In the genomic region with DNA sequence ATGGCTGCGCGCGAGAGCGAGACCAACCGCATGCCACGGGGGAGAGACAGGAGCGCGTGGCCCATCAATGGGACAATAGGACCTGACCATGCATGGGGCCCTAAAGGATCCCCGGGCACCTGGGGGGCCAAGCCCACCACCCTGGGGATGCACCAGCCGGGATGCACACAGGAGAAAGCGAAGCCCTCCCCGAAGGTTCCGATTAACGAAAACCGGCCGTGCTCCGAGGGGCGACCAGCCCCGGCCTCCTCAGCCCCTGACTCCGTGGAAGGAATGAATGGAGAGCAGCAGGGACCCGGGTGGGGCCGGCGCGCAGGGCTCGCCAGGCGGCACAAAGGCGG, we compare ENCODE assay signal across 8 cellular contexts. TPM values are rescaled to one million over a fixed set of nuclear protein-coding genes. Genes with fewer than 3 reads are reported as not detected.
DNase-seq lines count a peak whose midpoint lies in the region; ATAC-seq and TF ChIP-seq lines count a peak whose summit lies in the region.

No MANE protein-coding gene starts in this region.

- H3K9me3 ChIP-seq in right atrium auricular region (no peaks in the 10 kb centered on the region), sigmoid colon (no peaks in the 10 kb centered on the region)

- intact Hi-C loops in sigmoid colon (cut with DNase I) = no loop called here
- intact Hi-C loops in posterior vena cava (cut with DNase I) = no loop called here

- peaks cover 0 to 19% of the 10 kb centered on the region in 2 donors for H3K4me1 ChIP-seq in right atrium auricular region
- H3K4me1 ChIP-seq in sigmoid colon = peaks cover 5 to 19% (median 14%) of the 10 kb centered on the region in 4 donors

- H3K4me1 Mint-ChIP-seq in activated CD8-positive, alpha-beta T cell treated with anti-CD3 and anti-CD28 coated beads, Interleukin-2, amount 10 ng/mL, durations not matched to agents 7 days and 5 days (ENCODE audit: low read depth) = peaks cover 37% of the 10 kb centered on the region

- POLR2A ChIA-PET in activated CD8-positive, alpha-beta T cell treated with anti-CD3 and anti-CD28 coated beads, Interleukin-2, amount 10 ng/mL, durations not matched to agents 7 days and 5 days (lab: Charles Lee) = interaction anchor here (0.6 to 1.9 kb wide), 23 partner anchors 8 to 226 kb away, joined by 3 to 15 read pairs (median 5); a partner anchor contains a TSS

- no peaks in the 10 kb centered on the region for H3K9me3 Mint-ChIP-seq in activated CD8-positive, alpha-beta T cell treated with anti-CD3 and anti-CD28 coated beads, Interleukin-2, amount 10 ng/mL, durations not matched to agents 7 days and 5 days (ENCODE audit: insufficient read depth)

- peak; percentile 21 for ATAC-seq in GM18511 (IDR thresholded peaks at IDR 0.05; ENCODE audit: unreplicated experiment)
- peak; percentile 29 for ATAC-seq in HG03469 (IDR thresholded peaks at IDR 0.05; ENCODE audit: unreplicated experiment)
- peak; percentile 7 for ATAC-seq in activated CD8-positive, alpha-beta T cell treated with anti-CD3 and anti-CD28 coated beads, Interleukin-2, amount 10 ng/mL, durations not matched to agents 7 days and 5 days

- 0 to 1% methylated on average over 27 of the region's 27 CpGs for WGBS in sigmoid colon, 2 donors

- H3K27me3 Mint-ChIP-seq in activated CD8-positive, alpha-beta T cell treated with anti-CD3 and anti-CD28 coated beads, Interleukin-2, amount 10 ng/mL, durations not matched to agents 7 days and 5 days (ENCODE audit: low read depth) = no peaks in the 10 kb centered on the region

- no peaks in the 10 kb centered on the region for H3K36me3 ChIP-seq in right atrium auricular region
- H3K36me3 ChIP-seq in sigmoid colon = no peaks in the 10 kb centered on the region

- peak overlapping the region; percentile 96 for H3K4me3 Mint-ChIP-seq in activated CD8-positive, alpha-beta T cell treated with anti-CD3 and anti-CD28 coated beads, Interleukin-2, amount 10 ng/mL, durations not matched to agents 7 days and 5 days

- CTCF ChIA-PET in activated CD8-positive, alpha-beta T cell treated with anti-CD3 and anti-CD28 coated beads, Interleukin-2, amount 10 ng/mL, durations not matched to agents 7 days and 5 days (lab: Charles Lee) = interaction anchor here (1.8 to 1.9 kb wide), 3 partner anchors 18 to 48 kb away, joined by 6 to 12 read pairs (median 8); no protein-coding TSS in a partner anchor

- H3K27me3 ChIP-seq in right atrium auricular region = no peaks in the 10 kb centered on the region
- no peaks in the 10 kb centered on the region for H3K27me3 ChIP-seq in sigmoid colon

- peak overlapping the region; percentile 92 for H3K27ac Mint-ChIP-seq in activated CD8-positive, alpha-beta T cell treated with anti-CD3 and anti-CD28 coated beads, Interleukin-2, amount 10 ng/mL, durations not matched to agents 7 days and 5 days

- no peak for TF ChIP-seq EP300 in sigmoid colon (IDR thresholded peaks at IDR 0.05)

- TF ChIP-seq CTCF in AG10803 (conservative IDR thresholded peaks at IDR 0.05; ENCODE audit: low read length) = no peak
- TF ChIP-seq CTCF in right atrium auricular region (IDR thresholded peaks at IDR 0.05) = no peak
- TF ChIP-seq CTCF in sigmoid colon (IDR thresholded peaks at IDR 0.05) = no peak

- peaks cover 27% of the 10 kb centered on the region for H3K36me3 Mint-ChIP-seq in activated CD8-positive, alpha-beta T cell treated with anti-CD3 and anti-CD28 coated beads, Interleukin-2, amount 10 ng/mL, durations not matched to agents 7 days and 5 days (ENCODE audit: low read depth)

- peak overlapping the region; percentile 85 for H3K4me3 ChIP-seq in AG10803 (ENCODE audit: low read length)
- H3K4me3 ChIP-seq in right atrium auricular region = peak overlapping the region; percentile 74 to 80
- peak overlapping the region; percentile 60 to 96 (median 80) for H3K4me3 ChIP-seq in sigmoid colon

- H3K27ac ChIP-seq in right atrium auricular region (peak overlapping the region; percentile 22 to 44), sigmoid colon (peak overlapping the region; percentile 64 to 83 (median 80))

- no peak for TF ChIP-seq POLR2A in sigmoid colon (IDR thresholded peaks at IDR 0.05)

- DNase-seq in AG10803 (ENCODE audit: low read depth) (no peak), right atrium auricular region (ENCODE audit: low spot score) (no peak), sigmoid colon (no peak), posterior vena cava (ENCODE audit: low spot score) (no peak), NCI-H1048 (lab: John Stamatoyannopoulos, UW) (no peak)
- DNase-seq in activated CD8-positive, alpha-beta T cell treated with anti-CD3 and anti-CD28 coated beads, Interleukin-2, amount 10 ng/mL, durations not matched to agents 7 days and 5 days = peak; percentile 49

RNA-seq across cellular contexts. Expression of a gene that starts 0.5 kb away (rescaled TPM):
- 100 to 1,000 TPM; 301 to 319 TPM for total RNA-seq in activated CD8-positive, alpha-beta T cell treated with anti-CD3 and anti-CD28 coated beads, Interleukin-2, amount 10 ng/mL, durations not matched to agents 7 days and 5 days
- 10 to 100 TPM; 15.1 to 15.8 TPM for total RNA-seq in right atrium auricular region
- 10 to 100 TPM; 17.5 to 19.1 (median 18.8) TPM for total RNA-seq in sigmoid colon
- polyA plus RNA-seq in sigmoid colon = 100 to 1,000 TPM; 361 to 627 (median 471) TPM
- total RNA-seq in posterior vena cava = 10 to 100 TPM; 20.1 to 22.3 TPM

RNA-seq across cellular contexts. Expression of a gene that starts 22.3 kb away (rescaled TPM):
- total RNA-seq in activated CD8-positive, alpha-beta T cell treated with anti-CD3 and anti-CD28 coated beads, Interleukin-2, amount 10 ng/mL, durations not matched to agents 7 days and 5 days = 10 to 100 TPM; 68.5 to 68.8 TPM
- total RNA-seq in right atrium auricular region (10 to 100 TPM; 41.4 to 77.5 TPM), sigmoid colon (100 to 1,000 TPM in 1 of 4 donors, 10 to 100 TPM in 3; 60.7 to 109 (median 82.4) TPM), posterior vena cava (10 to 100 TPM; 26.2 to 33.0 TPM)
- 100 to 1,000 TPM; 102 to 116 (median 110) TPM for polyA plus RNA-seq in sigmoid colon

RNA-seq across cellular contexts. Expression of a gene that starts 28.9 kb away (rescaled TPM):
- total RNA-seq in activated CD8-positive, alpha-beta T cell treated with anti-CD3 and anti-CD28 coated beads, Interleukin-2, amount 10 ng/mL, durations not matched to agents 7 days and 5 days = 100 to 1,000 TPM; 491 to 520 TPM
- total RNA-seq in right atrium auricular region = 10 to 100 TPM; 45.7 to 58.1 TPM
- 100 to 1,000 TPM in 1 of 4 donors, 10 to 100 TPM in 3; 63.0 to 109 (median 87.1) TPM for total RNA-seq in sigmoid colon
- polyA plus RNA-seq in sigmoid colon = 100 to 1,000 TPM in 2 of 3 donors, 10 to 100 TPM in 1; 69.9 to 130 (median 117) TPM
- 100 to 1,000 TPM; 221 to 238 TPM for total RNA-seq in posterior vena cava

RNA-seq across cellular contexts. Expression of a gene that starts 44.1 kb away (rescaled TPM):
- total RNA-seq in activated CD8-positive, alpha-beta T cell treated with anti-CD3 and anti-CD28 coated beads, Interleukin-2, amount 10 ng/mL, durations not matched to agents 7 days and 5 days = 10 to 100 TPM; 16.1 to 17.0 TPM
- 1 to 10 TPM; 4.9 to 9.5 TPM for total RNA-seq in right atrium auricular region
- total RNA-seq in sigmoid colon = 1 to 10 TPM; 3.2 to 7.8 (median 4.3) TPM
- polyA plus RNA-seq in sigmoid colon = 10 to 100 TPM; 15.0 to 18.9 (median 16.6) TPM
- 1 to 10 TPM; 5.8 to 6.4 TPM for total RNA-seq in posterior vena cava

RNA-seq across cellular contexts. Expression of a gene that starts 51.7 kb away (rescaled TPM):
- 100 to 1,000 TPM; 135 TPM for total RNA-seq in activated CD8-positive, alpha-beta T cell treated with anti-CD3 and anti-CD28 coated beads, Interleukin-2, amount 10 ng/mL, durations not matched to agents 7 days and 5 days
- total RNA-seq in right atrium auricular region (10 to 100 TPM; 10.3 to 14.3 TPM), sigmoid colon (10 to 100 TPM; 21.1 to 32.2 (median 29.7) TPM), posterior vena cava (10 to 100 TPM; 49.6 to 50.9 TPM)
- 10 to 100 TPM; 31.0 to 48.6 (median 42.8) TPM for polyA plus RNA-seq in sigmoid colon

Comparison
In these comparisons a context has a peak if more than half of its experiments do, and no peak if none do; other contexts are left out.
1. RNA of a gene that starts 0.5 kb away (total RNA-seq): 301 to 319 TPM in activated CD8-positive, alpha-beta T cell treated with anti-CD3 and anti-CD28 coated beads, Interleukin-2, amount 10 ng/mL, durations not matched to agents 7 days and 5 days; 20.1 to 22.3 TPM in posterior vena cava, 17.5 to 19.1 TPM in sigmoid colon and 15.1 to 15.8 TPM in right atrium auricular region; every median in the first group is over 10 times any median in the second.
2. Peak in every context shown above with its lines, with median percentiles within 50 percentile points of each other: H3K4me3 ChIP-seq and ATAC-seq.